24 cellular contexts compared by ENCODE assay signal in genomic region chr15:52344592-52344991, GRCh38.
"Had no signal": no experiment of that assay in that cellular context is flagged by ENCODE, and none has a peak within 500 bp of the region (broad histone marks: within the 10 kb centered on the region; RNA-seq: fewer than 3 reads in every experiment).

No MANE protein-coding gene starts in this region.

- H3K4me1 Mint-ChIP-seq: activated naive CD8-positive, alpha-beta T cell treated with anti-CD3 and anti-CD28 coated beads, Interleukin-2, amount 50 U/mL, for 24 hours had no signal

- H3K9me3 ChIP-seq: body of pancreas, esophagus squamous epithelium, gastrocnemius medialis, stomach, suprapubic skin, transverse colon, uterus had no signal

- H3K36me3 Mint-ChIP-seq: natural killer cell treated with Interleukin-12 subunit alpha and Interleukin-12 subunit beta and Interleukin-15 and Interleukin-18, amount 100 ng/mL, for 72 hours had no signal

- H3K9me3 Mint-ChIP-seq: activated naive CD8-positive, alpha-beta T cell treated with anti-CD3 and anti-CD28 coated beads, Interleukin-2, amount 50 U/mL, for 24 hours; activated T-cell treated with anti-CD3 and anti-CD28 coated beads, Interleukin-2, amount 50 U/mL, for 24 hours; natural killer cell treated with Interleukin-12 subunit alpha and Interleukin-12 subunit beta and Interleukin-15 and Interleukin-18, amount 100 ng/mL, for 72 hours; WTC11 had no signal

- H3K27me3 Mint-ChIP-seq: activated naive CD8-positive, alpha-beta T cell treated with anti-CD3 and anti-CD28 coated beads, Interleukin-2, amount 50 U/mL, for 24 hours; activated T-cell treated with anti-CD3 and anti-CD28 coated beads, Interleukin-2, amount 50 U/mL, for 24 hours; natural killer cell treated with Interleukin-12 subunit alpha and Interleukin-12 subunit beta and Interleukin-15 and Interleukin-18, amount 100 ng/mL, for 72 hours; progenitor cell of endocrine pancreas had no signal

- H3K4me3 Mint-ChIP-seq: activated naive CD8-positive, alpha-beta T cell treated with anti-CD3 and anti-CD28 coated beads, Interleukin-2, amount 50 U/mL, for 24 hours; activated T-cell treated with anti-CD3 and anti-CD28 coated beads, Interleukin-2, amount 50 U/mL, for 24 hours; natural killer cell treated with Interleukin-12 subunit alpha and Interleukin-12 subunit beta and Interleukin-15 and Interleukin-18, amount 100 ng/mL, for 72 hours; WTC11 had no signal

- H3K27me3 ChIP-seq: body of pancreas, cardiac muscle cell, esophagus squamous epithelium, gastrocnemius medialis, stomach, suprapubic skin, transverse colon, uterus had no signal

- H3K27ac ChIP-seq: body of pancreas, cardiac muscle cell, esophagus squamous epithelium, gastrocnemius medialis, stomach, suprapubic skin, transverse colon, uterus had no signal

- H3K36me3 ChIP-seq: cardiac muscle cell, transverse colon, uterus had no signal

- DNase-seq: activated CD4-positive, alpha-beta T cell treated with anti-CD3 and anti-CD28 coated beads, Interleukin-2, amount 50 U/mL, for 4 hours; activated CD8-positive, alpha-beta memory T cell treated with anti-CD3 and anti-CD28 coated beads for 24 hours; activated CD8-positive, alpha-beta memory T cell treated with anti-CD3 and anti-CD28 coated beads, Interleukin-2, amount 50 U/mL, for 4 hours; activated effector memory CD4-positive, alpha-beta T cell treated with Interleukin-2 at 50 U/mL for 16 hours; activated naive CD4-positive, alpha-beta T cell treated with anti-CD3 and anti-CD28 coated beads, Interleukin-2, amount 50 U/mL, for 16 hours; activated naive CD8-positive, alpha-beta T cell treated with anti-CD3 and anti-CD28 coated beads, Interleukin-2, amount 50 U/mL, for 24 hours; activated T-cell treated with anti-CD3 and anti-CD28 coated beads, Interleukin-2, amount 50 U/mL, for 24 hours; body of pancreas; esophagus squamous epithelium; gastrocnemius medialis; head of caudate nucleus; midbrain; retina; stomach; T-helper 1 cell; T-helper 9 cell; transverse colon; uterus had no signal

- H3K4me3 ChIP-seq: body of pancreas, cardiac muscle cell, esophagus squamous epithelium, gastrocnemius medialis, lung, stomach, suprapubic skin, transverse colon, uterus had no signal

- ATAC-seq: activated naive CD8-positive, alpha-beta T cell treated with anti-CD3 and anti-CD28 coated beads, Interleukin-2, amount 50 U/mL, for 24 hours; body of pancreas; gastrocnemius medialis; natural killer cell treated with Interleukin-12 subunit alpha and Interleukin-12 subunit beta and Interleukin-15 and Interleukin-18, amount 100 ng/mL, for 72 hours; WTC11 had no signal

- H3K27ac Mint-ChIP-seq: activated naive CD8-positive, alpha-beta T cell treated with anti-CD3 and anti-CD28 coated beads, Interleukin-2, amount 50 U/mL, for 24 hours; natural killer cell treated with Interleukin-12 subunit alpha and Interleukin-12 subunit beta and Interleukin-15 and Interleukin-18, amount 100 ng/mL, for 72 hours; progenitor cell of endocrine pancreas; WTC11 had no signal

- H3K4me1 ChIP-seq: body of pancreas, esophagus squamous epithelium, stomach, suprapubic skin, transverse colon, uterus had no signal
